In the genomic region with DNA sequence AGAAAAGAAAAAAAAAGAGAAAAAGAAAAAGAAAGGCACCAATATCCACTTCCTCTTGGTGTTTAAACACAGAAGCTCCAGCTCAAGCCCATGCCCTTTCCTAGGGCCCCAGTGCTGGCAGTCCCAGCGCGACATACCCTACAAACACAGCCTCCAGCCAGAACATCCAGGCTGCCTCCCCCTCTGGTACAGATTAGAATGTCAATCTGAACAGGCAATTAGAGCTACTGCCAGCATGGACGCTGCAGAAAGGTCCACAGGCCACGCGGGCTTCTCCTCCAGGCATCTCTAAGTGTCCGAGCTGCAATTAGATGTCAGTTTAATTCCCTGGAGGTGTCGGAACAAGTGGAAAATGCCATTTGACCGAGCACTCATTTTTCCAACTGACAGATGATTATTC, we compare ENCODE assay signal across 18 cellular contexts.
"Had no signal": no experiment of that assay in that cellular context is flagged by ENCODE, and none has a peak within 500 bp of the region (broad histone marks: within the 10 kb centered on the region; RNA-seq: fewer than 3 reads in every experiment).

No MANE protein-coding gene starts in this region.

- H3K4me1 ChIP-seq: lower lobe of right lung, sigmoid colon had no signal

- H3K4me3 ChIP-seq: dorsolateral prefrontal cortex, lower lobe of right lung, sigmoid colon, thoracic aorta had no signal

- H3K27ac ChIP-seq: dorsolateral prefrontal cortex, foreskin keratinocyte, lower lobe of right lung, sigmoid colon, thoracic aorta had no signal

- H3K4me1 Mint-ChIP-seq: activated CD4-positive, alpha-beta T cell treated with anti-CD3 and anti-CD28 coated beads for 36 hours; activated naive CD8-positive, alpha-beta T cell treated with anti-CD3 and anti-CD28 coated beads for 36 hours; stimulated activated naive B cell treated with anti-CD40 and anti-IgM and Interleukin-4, amounts not matched to agents 10 μg/mL and 1 μg/mL and 100 μg/mL, for 72 hours had no signal

- H3K27me3 Mint-ChIP-seq: activated naive CD8-positive, alpha-beta T cell treated with anti-CD3 and anti-CD28 coated beads for 36 hours had no signal

- DNase-seq: activated CD4-positive, alpha-beta T cell treated with anti-CD3 and anti-CD28 coated beads for 36 hours; activated CD4-positive, alpha-beta T cell treated with anti-CD3 and anti-CD28 coated beads, Interleukin-2, amount 50 U/mL, for 48 hours; activated naive CD4-positive, alpha-beta T cell; activated naive CD8-positive, alpha-beta T cell treated with anti-CD3 and anti-CD28 coated beads for 36 hours; activated T-cell treated with anti-CD3 and anti-CD28 coated beads for 4 hours; amniotic stem cell; dorsolateral prefrontal cortex; foreskin keratinocyte; hypothalamus; islet precursor cell; lower lobe of right lung; midbrain; sigmoid colon; stimulated activated naive B cell treated with anti-CD40 and anti-IgM and Interleukin-4, amounts not matched to agents 10 μg/mL and 1 μg/mL and 100 μg/mL, for 72 hours had no signal

- ATAC-seq: activated CD4-positive, alpha-beta T cell treated with anti-CD3 and anti-CD28 coated beads for 36 hours; foreskin keratinocyte; lower lobe of right lung; stimulated activated naive B cell treated with anti-CD40 and anti-IgM and Interleukin-4, amounts not matched to agents 10 μg/mL and 1 μg/mL and 100 μg/mL, for 72 hours had no signal

- H3K9me3 ChIP-seq: lower lobe of right lung, sigmoid colon, thoracic aorta had no signal

- H3K27me3 ChIP-seq: dorsolateral prefrontal cortex, foreskin keratinocyte, sigmoid colon had no signal

- H3K4me3 Mint-ChIP-seq: activated CD4-positive, alpha-beta T cell treated with anti-CD3 and anti-CD28 coated beads for 36 hours; activated naive CD8-positive, alpha-beta T cell treated with anti-CD3 and anti-CD28 coated beads for 36 hours; activated T-helper 1 cell treated with anti-CD3 and anti-CD28 coated beads, Interleukin-12 subunit alpha, Interleukin-12 subunit beta, Interleukin-2, Interleukin-4 antibody, amounts not matched to agents 30 ng/mL and 10 ng/mL and 1 ng/mL, durations not matched to agents 14 hours and 24 hours and 36 hours; nephron; stimulated activated naive B cell treated with anti-CD40 and anti-IgM and Interleukin-4, amounts not matched to agents 10 μg/mL and 1 μg/mL and 100 μg/mL, for 72 hours; T-helper 2 cell treated with Interferon-gamma antibody and Interleukin-4, amounts not matched to agents 5 μg/mL and 100 μg/mL, for 36 hours had no signal

- H3K27ac Mint-ChIP-seq: activated CD4-positive, alpha-beta T cell treated with anti-CD3 and anti-CD28 coated beads for 36 hours; activated naive CD8-positive, alpha-beta T cell treated with anti-CD3 and anti-CD28 coated beads for 36 hours; activated T-helper 1 cell treated with anti-CD3 and anti-CD28 coated beads, Interleukin-12 subunit alpha, Interleukin-12 subunit beta, Interleukin-2, Interleukin-4 antibody, amounts not matched to agents 30 ng/mL and 10 ng/mL and 1 ng/mL, durations not matched to agents 14 hours and 24 hours and 36 hours; nephron; stimulated activated naive B cell treated with anti-CD40 and anti-IgM and Interleukin-4, amounts not matched to agents 10 μg/mL and 1 μg/mL and 100 μg/mL, for 72 hours; T-helper 2 cell treated with Interferon-gamma antibody and Interleukin-4, amounts not matched to agents 5 μg/mL and 100 μg/mL, for 36 hours had no signal

- H3K9me3 Mint-ChIP-seq: activated naive CD8-positive, alpha-beta T cell treated with anti-CD3 and anti-CD28 coated beads for 36 hours; activated T-helper 1 cell treated with anti-CD3 and anti-CD28 coated beads, Interleukin-12 subunit alpha, Interleukin-12 subunit beta, Interleukin-2, Interleukin-4 antibody, amounts not matched to agents 30 ng/mL and 10 ng/mL and 1 ng/mL, durations not matched to agents 14 hours and 24 hours and 36 hours; nephron; stimulated activated naive B cell treated with anti-CD40 and anti-IgM and Interleukin-4, amounts not matched to agents 10 μg/mL and 1 μg/mL and 100 μg/mL, for 72 hours; T-helper 2 cell treated with Interferon-gamma antibody and Interleukin-4, amounts not matched to agents 5 μg/mL and 100 μg/mL, for 36 hours had no signal

- H3K36me3 Mint-ChIP-seq: activated naive CD8-positive, alpha-beta T cell treated with anti-CD3 and anti-CD28 coated beads for 36 hours; stimulated activated naive B cell treated with anti-CD40 and anti-IgM and Interleukin-4, amounts not matched to agents 10 μg/mL and 1 μg/mL and 100 μg/mL, for 72 hours had no signal
